ENCODE assay signal across 8 cellular contexts in the genomic region with DNA sequence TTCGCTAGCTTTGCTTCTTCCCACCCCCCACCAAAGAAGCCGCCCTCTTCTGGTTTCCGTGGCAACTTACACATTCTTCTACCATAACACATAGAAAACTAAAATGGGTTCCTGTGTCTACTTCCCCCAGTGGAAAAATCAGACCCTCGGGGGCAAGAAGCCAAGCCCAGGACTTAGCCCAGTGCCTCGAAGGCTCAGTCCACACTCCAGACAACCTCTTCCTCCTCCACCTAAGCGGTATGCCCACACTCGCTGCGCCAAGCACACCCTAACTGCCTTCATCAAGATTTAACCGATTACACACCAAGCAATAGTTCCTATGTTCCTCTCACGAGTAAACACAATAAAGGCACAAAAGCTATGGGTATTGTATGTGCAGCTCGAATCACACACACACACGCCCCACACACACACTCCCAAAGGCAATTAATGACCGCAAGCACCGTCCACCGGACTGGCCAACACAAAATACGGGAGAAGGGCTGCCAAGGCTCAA. TPM values are rescaled to one million over a fixed set of nuclear protein-coding genes. Genes with fewer than 3 reads are reported as not detected.
DNase-seq lines count a peak whose midpoint lies in the region; ATAC-seq and TF ChIP-seq lines count a peak whose summit lies in the region.

No MANE protein-coding gene starts in this region.

- intact Hi-C loops in HCT116 (cut with micrococcal nuclease): no loop called here

- H3K4me3 ChIP-seq in HCT116 (replicated peaks in 1 of 2; ENCODE audit: low read depth in 1 of 2, low read length in 2 of 2): peak overlapping the region; percentile 66 to 96
- H3K4me3 ChIP-seq in epithelial cell of proximal tubule (ENCODE audit: low read depth, low read length): peak overlapping the region; percentile 86
- H3K4me3 ChIP-seq in mucosa of stomach (ENCODE audit: low read length): peak overlapping the region; percentile 91

- H3K27ac Mint-ChIP-seq in stimulated activated naive B cell treated with anti-CD40 and anti-IgM and Interleukin-4, amounts not matched to agents 10 μg/mL and 1 μg/mL and 100 μg/mL, for 72 hours: peak overlapping the region; percentile 99

- CTCF ChIA-PET in HCT116 (lab: Charles Lee): interaction anchor here (0.7 to 1.8 kb wide), 4 partner anchors 15 to 21 kb away, joined by 3 to 7 read pairs (median 4); a partner anchor contains a TSS

- no peak overlapping the region for H2AFZ ChIP-seq in HCT116 (ENCODE audit: low read depth, low read length, poor library complexity, severe bottlenecking)

- no peak for TF ChIP-seq POLR2A in HCT116 (IDR thresholded peaks at IDR 0.05; ENCODE audit: borderline replicate concordance, extremely low read depth, insufficient read depth, insufficient read length)

- no peaks in the 10 kb centered on the region for H4K20me1 ChIP-seq in HCT116 (ENCODE audit: insufficient read depth)

- peaks cover 5 to 21% of the 10 kb centered on the region in 2 experiments; a peak in 3 of 4 replicates for H3K4me1 ChIP-seq in HCT116 (ENCODE audit: control insufficient read depth in 1 of 2, insufficient read depth in 2 of 2, low read length in 2 of 2)
- H3K4me1 ChIP-seq in mucosa of stomach (ENCODE audit: control insufficient read depth, insufficient read depth, low read length): peaks cover 9% of the 10 kb centered on the region

- peaks cover 22 to 37% of the 10 kb centered on the region in 2 donors for H3K4me1 Mint-ChIP-seq in stimulated activated naive B cell treated with anti-CD40 and anti-IgM and Interleukin-4, amounts not matched to agents 10 μg/mL and 1 μg/mL and 100 μg/mL, for 72 hours

- H3K4me2 ChIP-seq in HCT116 (ENCODE audit: low read length): peak overlapping the region; percentile 79

- TF ChIP-seq RAD21 in HCT116 (IDR thresholded peaks at IDR 0.05; ENCODE audit: low read depth): no peak

- TSS peak; percentile 61 for BruUV-seq in HCT116 (replicated peaks; lab: Mats Ljungman, UMichigan)

- H3K9me3 ChIP-seq in HCT116 (ENCODE audit: control insufficient read depth in 1 of 2, insufficient read depth in 1 of 2, low read depth in 1 of 2, low read length in 2 of 2): no peaks in the 10 kb centered on the region
- H3K9me3 ChIP-seq in mucosa of stomach (ENCODE audit: control insufficient read depth, low read length): no peaks in the 10 kb centered on the region

- H3K27me3 ChIP-seq in HCT116 (ENCODE audit: insufficient read depth, low read length) (no peaks in the 10 kb centered on the region; the same call in 1 of the 2 replicates), mucosa of stomach (ENCODE audit: control insufficient read depth, insufficient read depth, low read length) (peaks cover under 1% of the 10 kb centered on the region)

- no peaks in the 10 kb centered on the region for H3K9me3 Mint-ChIP-seq in stimulated activated naive B cell treated with anti-CD40 and anti-IgM and Interleukin-4, amounts not matched to agents 10 μg/mL and 1 μg/mL and 100 μg/mL, for 72 hours

- H3K4me3 Mint-ChIP-seq in stimulated activated naive B cell treated with anti-CD40 and anti-IgM and Interleukin-4, amounts not matched to agents 10 μg/mL and 1 μg/mL and 100 μg/mL, for 72 hours: peak overlapping the region; percentile 96 to 99

- POLR2A ChIA-PET in HCT116 (lab: Charles Lee): no interaction called here

- peak overlapping the region; percentile 89 for H3K27ac ChIP-seq in HCT116 (ENCODE audit: low read depth, low read length)

- H3K36me3 Mint-ChIP-seq in stimulated activated naive B cell treated with anti-CD40 and anti-IgM and Interleukin-4, amounts not matched to agents 10 μg/mL and 1 μg/mL and 100 μg/mL, for 72 hours: peaks cover 3 to 4% of the 10 kb centered on the region in 2 donors

- peaks cover 54% of the 10 kb centered on the region for H3K79me2 ChIP-seq in HCT116 (ENCODE audit: insufficient read depth, low read length)

- peaks cover 0 to 6% of the 10 kb centered on the region in 2 donors for H3K27me3 Mint-ChIP-seq in stimulated activated naive B cell treated with anti-CD40 and anti-IgM and Interleukin-4, amounts not matched to agents 10 μg/mL and 1 μg/mL and 100 μg/mL, for 72 hours

- peak; percentile 41 for ATAC-seq in HCT116
- ATAC-seq in stimulated activated naive B cell treated with anti-CD40 and anti-IgM and Interleukin-4, amounts not matched to agents 10 μg/mL and 1 μg/mL and 100 μg/mL, for 72 hours (replicated peaks): peak; percentile 39 to 49

- TF ChIP-seq CTCF in HCT116 (IDR thresholded peaks at IDR 0.05 in 2 of 3, conservative IDR thresholded peaks at IDR 0.05 in 1 of 3; ENCODE audit: borderline replicate concordance in 1 of 3, insufficient read depth in 1 of 3, low read depth in 2 of 3, low read length in 2 of 3) (peak in 1 of 3 experiments; percentile 24; a peak in 1 of 6 replicates), epithelial cell of proximal tubule (conservative IDR thresholded peaks at IDR 0.05; ENCODE audit: low read depth, low read length) (no peak)

- DNase-seq in D341Med (ENCODE audit: low spot score): peak; percentile 39
- no peak for DNase-seq in HCT116 (ENCODE audit: low read depth, low spot score)
- DNase-seq in NOMO-1 (lab: John Stamatoyannopoulos, UW; ENCODE audit: unreplicated experiment in 2 of 2): peak; percentile 63 to 71
- peak; percentile 43 for DNase-seq in activated T-cell treated with anti-CD3 and anti-CD28 coated beads for 1 hour (ENCODE audit: low read depth)
- DNase-seq in epithelial cell of proximal tubule (ENCODE audit: low read depth): peak; percentile 18
- peak; percentile 32 for DNase-seq in stimulated activated naive B cell treated with anti-CD40 and anti-IgM and Interleukin-4, amounts not matched to agents 10 μg/mL and 1 μg/mL and 100 μg/mL, for 72 hours
- no peak for DNase-seq in DMS153 (lab: John Stamatoyannopoulos, UW)

- no peaks in the 10 kb centered on the region for H3K9me2 ChIP-seq in HCT116 (ENCODE audit: insufficient read depth)

- H3K36me3 ChIP-seq in HCT116 (ENCODE audit: control insufficient read depth in 1 of 2, insufficient read depth in 2 of 2, low read length in 2 of 2) (no peaks in the 10 kb centered on the region; a peak in 2 of 4 replicates), mucosa of stomach (ENCODE audit: control insufficient read depth, insufficient read depth, low read length) (no peaks in the 10 kb centered on the region)

- RAD21 ChIA-PET in HCT116 (lab: Charles Lee; ENCODE audit: low non-redundant PET in 1 of 2, low total read pairs in 2 of 2, uncharacterized antibody in 2 of 2, unreplicated experiment in 2 of 2): interaction anchor here in 1 of 2 experiments (0.5 kb wide), 1 partner anchor 21 kb away, joined by 3 read pairs; a partner anchor contains a TSS

- H3K9ac ChIP-seq in HCT116 (ENCODE audit: low read length) (peak overlapping the region; percentile 98), mucosa of stomach (ENCODE audit: low read length) (peak overlapping the region; percentile 96)

TF ChIP-seq in HCT116, 20 proteins besides CTCF, POLR2A, EP300 and RAD21:
- TF ChIP-seq SRF (IDR thresholded peaks at IDR 0.05; ENCODE audit: low read depth) (no peak), JUND (IDR thresholded peaks at IDR 0.05) (no peak), TCF7L2 (IDR thresholded peaks at IDR 0.05; ENCODE audit: borderline replicate concordance, extremely low read depth, insufficient read depth, insufficient read length) (peak; percentile 66), EZH2 (IDR thresholded peaks at IDR 0.05) (no peak), EGR1 (IDR thresholded peaks at IDR 0.05; ENCODE audit: low read depth) (no peak)
TF ChIP-seq in HCT116: peak in this region for 1.

RNA-seq across cellular contexts. Expression of a gene that starts 0.5 kb away (rescaled TPM):
- total RNA-seq in HCT116 (2021; ENCODE audit: unreplicated experiment) (31.0 TPM), epithelial cell of proximal tubule (20.9 and 33.0 TPM in 2 replicates)
- polyA plus RNA-seq in HCT116 (2012): 7.8 and 11.8 TPM in 2 replicates

RNA-seq across cellular contexts. Expression of a gene that starts 20.9 kb away (rescaled TPM):
- total RNA-seq in HCT116 (2021; ENCODE audit: unreplicated experiment): 25.0 TPM
- 9.8 and 15.8 TPM in 2 replicates for polyA plus RNA-seq in HCT116 (2012)
- total RNA-seq in epithelial cell of proximal tubule: 35.3 and 38.0 TPM in 2 replicates

Comparison
In these comparisons a context has a peak if more than half of its experiments do, and no peak if none do; other contexts are left out.
1. DNase-seq: peak in D341Med (single experiment), NOMO-1 (2 of 2), activated T-cell treated with anti-CD3 and anti-CD28 coated beads for 1 hour (single experiment), epithelial cell of proximal tubule (single experiment) and stimulated activated naive B cell treated with anti-CD40 and anti-IgM and Interleukin-4, amounts not matched to agents 10 μg/mL and 1 μg/mL and 100 μg/mL, for 72 hours (single experiment); none in HCT116 (single experiment) and DMS153 (single experiment).
2. Peak in every context shown above with its lines, with median percentiles within 50 percentile points of each other: H3K4me3 ChIP-seq.